Comparison of ENCODE assay signal across 20 cellular contexts in genomic region chr17:2077040-2077439, GRCh38. TPM values are rescaled to one million over a fixed set of nuclear protein-coding genes. Genes with fewer than 3 reads are reported as not detected.
DNase-seq lines count a peak whose midpoint lies in the region; ATAC-seq, FAIRE-seq and TF ChIP-seq lines count a peak whose summit lies in the region.
"Had no signal": no experiment of that assay in that cellular context is flagged by ENCODE, and none has a peak within 500 bp of the region (broad histone marks: within the 10 kb centered on the region; RNA-seq: fewer than 3 reads in every experiment).

No MANE protein-coding gene starts in this region.

- H3K4me1 ChIP-seq in adipocyte (ENCODE audit: control insufficient read depth, insufficient read depth, low read length) (peaks cover 27% of the 10 kb centered on the region), A673 (ENCODE audit: insufficient read depth, low read length, poor library complexity, severe bottlenecking) (no peaks in the 10 kb centered on the region)

- H3K9me3 ChIP-seq in adipocyte (ENCODE audit: control insufficient read depth, low read length): no peaks in the 10 kb centered on the region
- H3K9me3 ChIP-seq in A673 (ENCODE audit: low read depth, low read length, poor library complexity, severe bottlenecking): no peaks in the 10 kb centered on the region
- H3K9me3 ChIP-seq: BE2C had no signal

- no peak for ATAC-seq in stimulated activated memory B cell treated with anti-CD40 and anti-IgM and Interleukin-4, amounts not matched to agents 10 μg/mL and 1 μg/mL and 100 μg/mL, for 72 hours
- ATAC-seq in activated naive CD4-positive, alpha-beta T cell treated with anti-CD3 and anti-CD28 coated beads, Interleukin-2, amount 50 U/mL, for 72 hours: no peak
- ATAC-seq: activated CD8-positive, alpha-beta memory T cell treated with anti-CD3 and anti-CD28 coated beads, Interleukin-2, amount 10 ng/mL, durations not matched to agents 7 days and 5 days; activated T-helper 17 cell treated with anti-CD3 and anti-CD28 coated beads, Interleukin-2, amount 50 U/mL, for 72 hours; stimulated activated naive CD8-positive, alpha-beta T cell treated with anti-CD3 and anti-CD28 coated beads, Interleukin-15, Interleukin-2, amounts not matched to agents 100 U/mL and 50 U/mL, for 24 hours had no signal

- DNase-seq in HTR-8/SVneo (ENCODE audit: insufficient read length, low spot score) (no peak), adipocyte (ENCODE audit: low read depth) (no peak), mesothelial cell of epicardium (ENCODE audit: low spot score in 2 of 2, unreplicated experiment in 2 of 2) (no peak), SHP77 treated with DMSO at 0.1 percent for 48 hours (lab: John Stamatoyannopoulos, UW) (no peak), A673 (ENCODE audit: low spot score) (no peak)
- DNase-seq in activated naive CD4-positive, alpha-beta T cell treated with anti-CD3 and anti-CD28 coated beads, Interleukin-2, amount 50 U/mL, for 72 hours (ENCODE audit: low spot score in 2 of 2): no peak
- DNase-seq: activated CD4-positive, CD25-positive, alpha-beta regulatory T cell treated with anti-CD3 and anti-CD28 coated beads, Interleukin-2, amount 50 U/mL, for 72 hours; activated CD8-positive, alpha-beta memory T cell treated with anti-CD3 and anti-CD28 coated beads, Interleukin-2, amount 10 ng/mL, durations not matched to agents 7 days and 5 days; cerebellar nuclear complex; effector CD8-positive, alpha-beta T cell; KG1; NCI-H526; stimulated activated naive CD8-positive, alpha-beta T cell treated with anti-CD3 and anti-CD28 coated beads, Interleukin-15, Interleukin-2, amounts not matched to agents 100 U/mL and 50 U/mL, for 24 hours; T-helper 9 cell had no signal

- H3K4me1 Mint-ChIP-seq in mesothelial cell of epicardium: peaks cover 57% of the 10 kb centered on the region
- peaks cover 24% of the 10 kb centered on the region for H3K4me1 Mint-ChIP-seq in stimulated activated memory B cell treated with anti-CD40 and anti-IgM and Interleukin-4, amounts not matched to agents 10 μg/mL and 1 μg/mL and 100 μg/mL, for 72 hours
- H3K4me1 Mint-ChIP-seq: memory B cell had no signal

- peak overlapping the region; percentile 75 for H3K9ac ChIP-seq in adipocyte (ENCODE audit: low read length)

- BruUV-seq in A673 (replicated peaks; lab: Mats Ljungman, UMichigan): no TSS peak

- peak; percentile 68 for FAIRE-seq in HTR-8/SVneo (lab: Jason Lieb, UNC)
- FAIRE-seq: urothelium cell line had no signal

- peak overlapping the region; percentile 6 for H3K4me3 Mint-ChIP-seq in mesothelial cell of epicardium
- no peak overlapping the region for H3K4me3 Mint-ChIP-seq in stimulated activated memory B cell treated with anti-CD40 and anti-IgM and Interleukin-4, amounts not matched to agents 10 μg/mL and 1 μg/mL and 100 μg/mL, for 72 hours
- H3K4me3 Mint-ChIP-seq: activated CD8-positive, alpha-beta memory T cell treated with anti-CD3 and anti-CD28 coated beads, Interleukin-2, amount 10 ng/mL, durations not matched to agents 7 days and 5 days; activated T-helper 17 cell treated with anti-CD3 and anti-CD28 coated beads, Interleukin-2, amount 50 U/mL, for 72 hours; memory B cell had no signal

- intact Hi-C loops in A673 (cut with micrococcal nuclease; ENCODE audit: unreplicated experiment): no loop called here

- H3K4me3 ChIP-seq in adipocyte (ENCODE audit: low read length): no peak overlapping the region
- H3K4me3 ChIP-seq in A673 (ENCODE audit: low read depth, low read length, poor library complexity, severe bottlenecking): no peak overlapping the region

- TF ChIP-seq CTCF in mesothelial cell of epicardium (IDR thresholded peaks at IDR 0.05; ENCODE audit: unreplicated experiment): no peak
- TF ChIP-seq CTCF in A673 (conservative IDR thresholded peaks at IDR 0.05; ENCODE audit: low read depth, low read length): no peak

- H3K27me3 Mint-ChIP-seq in mesothelial cell of epicardium (ENCODE audit: low read depth): no peaks in the 10 kb centered on the region
- no peaks in the 10 kb centered on the region for H3K27me3 Mint-ChIP-seq in stimulated activated memory B cell treated with anti-CD40 and anti-IgM and Interleukin-4, amounts not matched to agents 10 μg/mL and 1 μg/mL and 100 μg/mL, for 72 hours
- H3K27me3 Mint-ChIP-seq: activated CD8-positive, alpha-beta memory T cell treated with anti-CD3 and anti-CD28 coated beads, Interleukin-2, amount 10 ng/mL, durations not matched to agents 7 days and 5 days; activated T-helper 17 cell treated with anti-CD3 and anti-CD28 coated beads, Interleukin-2, amount 50 U/mL, for 72 hours; memory B cell had no signal

- H3K27me3 ChIP-seq in adipocyte (replicated peaks; ENCODE audit: control insufficient read depth, insufficient read depth, low read length) (no peaks in the 10 kb centered on the region), A673 (replicated peaks; ENCODE audit: insufficient read depth, low read depth, low read length, poor library complexity) (no peaks in the 10 kb centered on the region)
- H3K27me3 ChIP-seq: BE2C had no signal

- H3K9me3 Mint-ChIP-seq in mesothelial cell of epicardium: no peaks in the 10 kb centered on the region
- no peaks in the 10 kb centered on the region for H3K9me3 Mint-ChIP-seq in stimulated activated memory B cell treated with anti-CD40 and anti-IgM and Interleukin-4, amounts not matched to agents 10 μg/mL and 1 μg/mL and 100 μg/mL, for 72 hours
- no peaks in the 10 kb centered on the region for H3K9me3 Mint-ChIP-seq in activated naive CD4-positive, alpha-beta T cell treated with anti-CD3 and anti-CD28 coated beads, Interleukin-2, amount 50 U/mL, for 72 hours
- H3K9me3 Mint-ChIP-seq: activated T-helper 17 cell treated with anti-CD3 and anti-CD28 coated beads, Interleukin-2, amount 50 U/mL, for 72 hours; memory B cell had no signal

- H3K27ac ChIP-seq in A673 (ENCODE audit: low read depth, low read length, poor library complexity, severe bottlenecking): no peak overlapping the region

- POLR2A ChIA-PET in A673 (lab: Charles Lee; ENCODE audit: low non-redundant PET): no interaction called here

- CTCF ChIA-PET in A673 (lab: Charles Lee): no interaction called here

- H3K27ac Mint-ChIP-seq in mesothelial cell of epicardium: peak overlapping the region; percentile 97
- H3K27ac Mint-ChIP-seq in stimulated activated memory B cell treated with anti-CD40 and anti-IgM and Interleukin-4, amounts not matched to agents 10 μg/mL and 1 μg/mL and 100 μg/mL, for 72 hours: peak overlapping the region; percentile 11
- no peak overlapping the region for H3K27ac Mint-ChIP-seq in activated naive CD4-positive, alpha-beta T cell treated with anti-CD3 and anti-CD28 coated beads, Interleukin-2, amount 50 U/mL, for 72 hours
- H3K27ac Mint-ChIP-seq: activated CD8-positive, alpha-beta memory T cell treated with anti-CD3 and anti-CD28 coated beads, Interleukin-2, amount 10 ng/mL, durations not matched to agents 7 days and 5 days; activated T-helper 17 cell treated with anti-CD3 and anti-CD28 coated beads, Interleukin-2, amount 50 U/mL, for 72 hours; memory B cell had no signal

- H3K36me3 ChIP-seq in adipocyte (ENCODE audit: control insufficient read depth, insufficient read depth, low read length, severe bottlenecking): peaks cover 42% of the 10 kb centered on the region
- peaks cover 9% of the 10 kb centered on the region for H3K36me3 ChIP-seq in A673 (ENCODE audit: insufficient read depth, low read length, poor library complexity, severe bottlenecking)
- H3K36me3 ChIP-seq: BE2C had no signal

- peaks cover 21% of the 10 kb centered on the region for H3K36me3 Mint-ChIP-seq in mesothelial cell of epicardium
- H3K36me3 Mint-ChIP-seq in stimulated activated memory B cell treated with anti-CD40 and anti-IgM and Interleukin-4, amounts not matched to agents 10 μg/mL and 1 μg/mL and 100 μg/mL, for 72 hours: peaks cover 54% of the 10 kb centered on the region
- peaks cover 16 to 32% of the 10 kb centered on the region in 2 donors for H3K36me3 Mint-ChIP-seq in activated naive CD4-positive, alpha-beta T cell treated with anti-CD3 and anti-CD28 coated beads, Interleukin-2, amount 50 U/mL, for 72 hours

RNA-seq across cellular contexts. Expression of gene HIC1, which starts 22.1 kb away (rescaled TPM):
- 97.9 to 99.3 TPM (median 98.9 TPM) in 3 replicates for total RNA-seq in mesothelial cell of epicardium
- 10 to 100 TPM; 36.8 to 41.8 TPM for total RNA-seq in activated naive CD4-positive, alpha-beta T cell treated with anti-CD3 and anti-CD28 coated beads, Interleukin-2, amount 50 U/mL, for 72 hours
- 0.84 and 1.5 TPM in 2 replicates for total RNA-seq in A673 (2021)

RNA-seq across cellular contexts. Expression of gene OVCA2, which starts 35.2 kb away (rescaled TPM):
- total RNA-seq in mesothelial cell of epicardium (17.3 to 24.8 TPM (median 24.5 TPM) in 3 replicates), A673 (2021) (30.7 and 33.1 TPM in 2 replicates)
- 10 to 100 TPM; 21.8 to 30.7 TPM for total RNA-seq in activated naive CD4-positive, alpha-beta T cell treated with anti-CD3 and anti-CD28 coated beads, Interleukin-2, amount 50 U/mL, for 72 hours

RNA-seq across cellular contexts. Expression of gene DPH1, which starts 47.1 kb away (rescaled TPM):
- total RNA-seq in mesothelial cell of epicardium (63.8 to 74.5 TPM (median 71.2 TPM) in 3 replicates), A673 (2021) (51.1 and 60.8 TPM in 2 replicates)
- total RNA-seq in activated naive CD4-positive, alpha-beta T cell treated with anti-CD3 and anti-CD28 coated beads, Interleukin-2, amount 50 U/mL, for 72 hours: 10 to 100 TPM; 30.5 to 38.0 TPM

RNA-seq across cellular contexts. Expression of gene RTN4RL1, which starts 51.9 kb away (rescaled TPM):
- 0.20 to 0.23 TPM (median 0.22 TPM) in 3 replicates for total RNA-seq in mesothelial cell of epicardium
- under 1 TPM; 0.06 to 0.07 TPM for total RNA-seq in activated naive CD4-positive, alpha-beta T cell treated with anti-CD3 and anti-CD28 coated beads, Interleukin-2, amount 50 U/mL, for 72 hours
- total RNA-seq in A673 (2021): 0.80 and 1.0 TPM in 2 replicates
- total RNA-seq: OCI-LY7 had no signal

Comparison
In these comparisons a context has a peak if more than half of its experiments do, and no peak if none do; other contexts are left out.
1. H3K27ac Mint-ChIP-seq: peak in mesothelial cell of epicardium (single experiment) and stimulated activated memory B cell treated with anti-CD40 and anti-IgM and Interleukin-4, amounts not matched to agents 10 μg/mL and 1 μg/mL and 100 μg/mL, for 72 hours (single experiment); none in activated naive CD4-positive, alpha-beta T cell treated with anti-CD3 and anti-CD28 coated beads, Interleukin-2, amount 50 U/mL, for 72 hours (0 of 2).
2. RNA of gene HIC1, which starts 22.1 kb away (total RNA-seq): 97.9 to 99.3 TPM in mesothelial cell of epicardium and 36.8 to 41.8 TPM in activated naive CD4-positive, alpha-beta T cell treated with anti-CD3 and anti-CD28 coated beads, Interleukin-2, amount 50 U/mL, for 72 hours; 0.84 to 1.5 TPM in A673; every median in the first group is over 10 times any median in the second.